ENCODE assay signal across 8 cellular contexts in the genomic region with DNA sequence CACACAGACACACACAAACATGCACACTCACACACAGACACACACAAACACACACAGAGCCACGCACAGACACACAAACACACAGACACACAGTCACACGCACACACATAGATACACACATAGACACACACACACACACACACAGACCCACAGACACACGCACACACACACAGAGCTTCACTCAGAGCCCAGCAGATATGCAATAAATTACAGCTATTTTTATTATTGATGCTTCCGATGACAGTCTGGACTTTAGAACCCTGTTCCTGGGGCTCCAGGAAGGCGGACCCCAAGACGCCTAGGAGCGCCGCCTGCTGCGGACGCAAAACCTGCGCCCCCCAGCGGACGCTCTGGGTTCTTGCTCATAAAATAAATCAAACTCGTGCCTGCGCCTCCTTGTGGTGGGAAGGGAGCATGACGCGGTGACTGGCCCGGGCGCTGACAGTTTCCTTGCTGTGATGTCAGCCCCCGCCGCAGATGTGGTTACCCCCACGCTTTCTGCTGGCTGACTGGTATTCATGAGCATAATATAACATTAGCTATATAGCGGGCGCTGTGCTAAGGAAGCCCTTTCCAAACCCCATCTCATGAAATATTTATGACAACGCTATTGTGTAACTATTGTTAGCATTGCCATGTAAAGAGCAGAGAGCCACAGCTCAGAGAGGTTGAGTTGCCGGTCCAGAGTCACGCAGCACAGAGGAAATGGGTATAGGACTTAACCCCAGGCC.
DNase-seq lines count a peak whose midpoint lies in the region; ATAC-seq and TF ChIP-seq lines count a peak whose summit lies in the region.

No MANE protein-coding gene starts in this region.

- no peak overlapping the region for H2AK5ac ChIP-seq in neuronal stem cell (ENCODE audit: low read depth, low read length)

- TF ChIP-seq EP300 in stomach (IDR thresholded peaks at IDR 0.05) = no peak

- H3K27ac Mint-ChIP-seq in activated T-cell treated with anti-CD3 and anti-CD28 coated beads, Interleukin-2, amount 50 U/mL, for 72 hours = peak overlapping the region; percentile 1

- ATAC-seq in GM21786 (IDR thresholded peaks at IDR 0.05; ENCODE audit: unreplicated experiment) = peak; percentile 20
- ATAC-seq in activated T-cell treated with anti-CD3 and anti-CD28 coated beads, Interleukin-2, amount 50 U/mL, for 72 hours (replicated peaks in 1 of 2) = peak; percentile 46 to 52

- H3K23ac ChIP-seq in neuronal stem cell (ENCODE audit: low read depth, low read length, poor library complexity) = no peak overlapping the region

- WGBS in neuronal stem cell (ENCODE audit: extremely low coverage in 2 of 2, insufficient read length in 2 of 2, insufficient replicate concordance in 1 of 2), 2 donors = no CpG with 5 or more reads among the region's 27 CpGs
- WGBS in stomach, 5 donors = 8 to 15% (median 14%) methylated on average over 24 to 27 of the region's 27 CpGs

- H4K8ac ChIP-seq in neuronal stem cell (ENCODE audit: low read depth, low read length) = no peak overlapping the region

- H3K4me1 ChIP-seq in neuronal stem cell (ENCODE audit: control insufficient read depth in 2 of 2, insufficient read depth in 1 of 2, low read depth in 1 of 2, low read length in 2 of 2) (peaks cover 12 to 13% of the 10 kb centered on the region in 2 donors), stomach (peaks cover 9 to 44% (median 17%) of the 10 kb centered on the region in 4 donors)

- no peak overlapping the region for H2BK120ac ChIP-seq in neuronal stem cell (ENCODE audit: low read depth, low read length)

- TF ChIP-seq CTCF in LNCAP (IDR thresholded peaks at IDR 0.05) (peak; percentile 99), fibroblast of mammary gland (conservative IDR thresholded peaks at IDR 0.05; ENCODE audit: control insufficient read depth, insufficient read depth, low read depth, low read length) (peak; percentile 94), stomach (IDR thresholded peaks at IDR 0.05) (peak in 6 of 7 experiments; percentile 4 to 100 (median 99))

- no peaks in the 10 kb centered on the region for H3K9me3 Mint-ChIP-seq in activated T-cell treated with anti-CD3 and anti-CD28 coated beads, Interleukin-2, amount 50 U/mL, for 72 hours

- H3K27ac ChIP-seq in neuronal stem cell (replicated peaks; ENCODE audit: low read length) = no peak overlapping the region
- H3K27ac ChIP-seq in stomach = no peak overlapping the region

- H3K4me1 Mint-ChIP-seq in activated T-cell treated with anti-CD3 and anti-CD28 coated beads, Interleukin-2, amount 50 U/mL, for 72 hours (ENCODE audit: low read depth) = peaks cover 71% of the 10 kb centered on the region

- no peak for TF ChIP-seq POLR2A in stomach (IDR thresholded peaks at IDR 0.05)

- peak; percentile 48 for DNase-seq in DMS 273 treated with DMSO at 0.1 percent for 48 hours (lab: John Stamatoyannopoulos, UW)
- DNase-seq in RKO (ENCODE audit: low spot score) = peak; percentile 84
- peak; percentile 94 to 97 for DNase-seq in activated T-cell treated with anti-CD3 and anti-CD28 coated beads, Interleukin-2, amount 50 U/mL, for 72 hours
- DNase-seq in fibroblast of mammary gland (ENCODE audit: low read depth) = peak; percentile 84
- DNase-seq in neuronal stem cell (ENCODE audit: low spot score) = peak; percentile 79
- DNase-seq in stomach = peak; percentile 91

- H2BK5ac ChIP-seq in neuronal stem cell (ENCODE audit: low read length) = no peak overlapping the region

- H2BK15ac ChIP-seq in neuronal stem cell (ENCODE audit: low read length) = no peak overlapping the region

- H2BK12ac ChIP-seq in neuronal stem cell (ENCODE audit: low read length) = no peak overlapping the region

- H3K9me3 ChIP-seq in neuronal stem cell (replicated peaks in 1 of 2; ENCODE audit: control insufficient read depth in 2 of 2, insufficient read depth in 1 of 2, low read depth in 1 of 2, low read length in 2 of 2) (no peaks in the 10 kb centered on the region), stomach (no peaks in the 10 kb centered on the region)

- no peak overlapping the region for H3K4me3 ChIP-seq in fibroblast of mammary gland (ENCODE audit: control insufficient read depth, low read depth, low read length)
- H3K4me3 ChIP-seq in neuronal stem cell (ENCODE audit: low read length in 2 of 2) = peak overlapping the region in 1 of 2 donors; percentile 72
- peak overlapping the region in 1 of 4 donors; percentile 18 for H3K4me3 ChIP-seq in stomach

- no peak overlapping the region for H3K14ac ChIP-seq in neuronal stem cell (ENCODE audit: low read length)

- peak overlapping the region; percentile 20 for H2AFZ ChIP-seq in neuronal stem cell (ENCODE audit: low read length)

- no peak overlapping the region for H3K4me2 ChIP-seq in neuronal stem cell (ENCODE audit: insufficient read depth, low read length, poor library complexity, severe bottlenecking)

- peak overlapping the region; percentile 33 to 48 for H3K4me3 Mint-ChIP-seq in activated T-cell treated with anti-CD3 and anti-CD28 coated beads, Interleukin-2, amount 50 U/mL, for 72 hours

- H3K27me3 ChIP-seq in neuronal stem cell (ENCODE audit: control insufficient read depth in 3 of 3, insufficient read depth in 3 of 3, low read depth in 1 of 3, low read length in 3 of 3) (peaks cover 0 to 24% (median 2%) of the 10 kb centered on the region in 3 experiments), stomach (peaks cover 0 to 22% (median 0%) of the 10 kb centered on the region in 3 donors)

- no peak overlapping the region for H4K91ac ChIP-seq in neuronal stem cell (ENCODE audit: low read depth, low read length, poor library complexity)

- H3K4ac ChIP-seq in neuronal stem cell (ENCODE audit: low read length) = no peak overlapping the region

- H3K79me1 ChIP-seq in neuronal stem cell (ENCODE audit: low read depth, low read length) = no peaks in the 10 kb centered on the region

- H3K36me3 ChIP-seq in neuronal stem cell (replicated peaks in 1 of 2; ENCODE audit: control insufficient read depth in 2 of 2, insufficient read depth in 2 of 2, low read length in 2 of 2) (no peaks in the 10 kb centered on the region), stomach (no peaks in the 10 kb centered on the region)

- H3K9ac ChIP-seq in neuronal stem cell (ENCODE audit: low read depth, low read length, poor library complexity) = no peak overlapping the region

- no peaks in the 10 kb centered on the region for H3K36me3 Mint-ChIP-seq in activated T-cell treated with anti-CD3 and anti-CD28 coated beads, Interleukin-2, amount 50 U/mL, for 72 hours (ENCODE audit: insufficient read depth in 2 of 2)

- intact Hi-C loops in stomach (cut with DNase I; ENCODE audit: low total_unique reads) = loop anchor here (10.0 kb wide), 1 partner anchor 172 kb away; no protein-coding TSS in a partner anchor

- peak overlapping the region; percentile 34 for H3K18ac ChIP-seq in neuronal stem cell (ENCODE audit: low read length)

- peaks cover 4% of the 10 kb centered on the region for H3K27me3 Mint-ChIP-seq in activated T-cell treated with anti-CD3 and anti-CD28 coated beads, Interleukin-2, amount 50 U/mL, for 72 hours (ENCODE audit: low read depth)
